Comparison of ENCODE assay signal across 29 cellular contexts in genomic region chr1:104235141-104235540, GRCh38.
"Had no signal": no experiment of that assay in that cellular context is flagged by ENCODE, and none has a peak within 500 bp of the region (broad histone marks: within the 10 kb centered on the region; RNA-seq: fewer than 3 reads in every experiment).

No MANE protein-coding gene starts in this region.

- H3K4me3 ChIP-seq: dorsolateral prefrontal cortex, gastrocnemius medialis, lung, mucosa of descending colon, right lobe of liver, suprapubic skin, transverse colon, upper lobe of right lung, uterus had no signal

- H3K27me3 Mint-ChIP-seq: memory B cell; naive B cell; natural killer cell treated with Interleukin-12 subunit alpha and Interleukin-12 subunit beta and Interleukin-15 and Interleukin-18, amount 100 ng/mL, for 72 hours; stimulated activated naive CD8-positive, alpha-beta T cell treated with anti-CD3 and anti-CD28 coated beads, Interleukin-15, amount 100 ng/mL, for 72 hours had no signal

- DNase-seq: dorsolateral prefrontal cortex; effector CD4-positive, alpha-beta T cell; foreskin fibroblast; gastrocnemius medialis; head of caudate nucleus; mucosa of descending colon; naive B cell; right lobe of liver; small intestine; stimulated activated CD4-positive, alpha-beta T cell treated with anti-CD3 and anti-CD28 coated beads, Interleukin-12 subunit alpha, Interleukin-12 subunit beta, amount 100 ng/mL, for 4 hours; stimulated activated CD4-positive, alpha-beta T cell treated with anti-CD3 and anti-CD28 coated beads, Interleukin-1b, Interleukin-23, amount 100 ng/mL, for 48 hours; stimulated activated CD4-positive, alpha-beta T cell treated with anti-CD3 and anti-CD28 coated beads, Interleukin-4, amount 100 ng/mL, for 1 hour; stimulated activated CD8-positive, alpha-beta memory T cell treated with anti-CD3 and anti-CD28 coated beads, Interleukin-4, amount 100 ng/mL, for 48 hours; stimulated activated naive CD4-positive, alpha-beta T cell; stimulated activated naive CD8-positive, alpha-beta T cell treated with anti-CD3 and anti-CD28 coated beads, Interleukin-15, amount 100 ng/mL, for 72 hours; transverse colon; upper lobe of right lung; uterus had no signal

- H3K79me2 ChIP-seq: parathyroid adenoma had no signal

- H3K27ac Mint-ChIP-seq: memory B cell; mesothelial cell of epicardium; natural killer cell treated with Interleukin-12 subunit alpha and Interleukin-12 subunit beta and Interleukin-15 and Interleukin-18, amount 100 ng/mL, for 72 hours; progenitor cell of endocrine pancreas; stimulated activated naive CD8-positive, alpha-beta T cell treated with anti-CD3 and anti-CD28 coated beads, Interleukin-15, amount 100 ng/mL, for 72 hours had no signal

- ATAC-seq: esophagus mucosa; gastrocnemius medialis; left lobe of liver; mucosa of descending colon; natural killer cell treated with Interleukin-12 subunit alpha and Interleukin-12 subunit beta and Interleukin-15 and Interleukin-18, amount 100 ng/mL, for 72 hours; right lobe of liver; stimulated activated naive CD8-positive, alpha-beta T cell treated with anti-CD3 and anti-CD28 coated beads, Interleukin-15, amount 100 ng/mL, for 72 hours; upper lobe of right lung had no signal

- H3K4me1 ChIP-seq: gastrocnemius medialis, parathyroid adenoma, right lobe of liver, suprapubic skin, transverse colon, upper lobe of right lung, uterus had no signal

- H3K9ac ChIP-seq: parathyroid adenoma had no signal

- H3K27ac ChIP-seq: dorsolateral prefrontal cortex, epithelial cell of prostate, gastrocnemius medialis, parathyroid adenoma, right lobe of liver, suprapubic skin, transverse colon, upper lobe of right lung, uterus had no signal

- H3K36me3 Mint-ChIP-seq: memory B cell; mesothelial cell of epicardium; naive B cell; natural killer cell treated with Interleukin-12 subunit alpha and Interleukin-12 subunit beta and Interleukin-15 and Interleukin-18, amount 100 ng/mL, for 72 hours had no signal

- H3K4me1 Mint-ChIP-seq: memory B cell; naive B cell; neural crest cell; stimulated activated naive CD8-positive, alpha-beta T cell treated with anti-CD3 and anti-CD28 coated beads, Interleukin-15, amount 100 ng/mL, for 72 hours had no signal

- H3K27me3 ChIP-seq: gastrocnemius medialis, right lobe of liver, suprapubic skin, transverse colon, upper lobe of right lung, uterus had no signal

- H3K9me3 Mint-ChIP-seq: memory B cell, mesothelial cell of epicardium, neural crest cell had no signal

- H3K4me3 Mint-ChIP-seq: memory B cell; mesothelial cell of epicardium; naive B cell; natural killer cell treated with Interleukin-12 subunit alpha and Interleukin-12 subunit beta and Interleukin-15 and Interleukin-18, amount 100 ng/mL, for 72 hours; neural crest cell; stimulated activated naive CD8-positive, alpha-beta T cell treated with anti-CD3 and anti-CD28 coated beads, Interleukin-15, amount 100 ng/mL, for 72 hours had no signal

- H3K36me3 ChIP-seq: gastrocnemius medialis, right lobe of liver, suprapubic skin, transverse colon, upper lobe of right lung, uterus had no signal

- H3K9me3 ChIP-seq: gastrocnemius medialis, mucosa of descending colon, right lobe of liver, suprapubic skin, transverse colon, upper lobe of right lung, uterus had no signal
